In genomic region chr6:56875961-56876360, GRCh38 we compare ENCODE assay signal across 19 cellular contexts.
DNase-seq lines count a peak whose midpoint lies in the region; ATAC-seq, FAIRE-seq and TF ChIP-seq lines count a peak whose summit lies in the region.
"Had no signal": no experiment of that assay in that cellular context is flagged by ENCODE, and none has a peak within 500 bp of the region (broad histone marks: within the 10 kb centered on the region; RNA-seq: fewer than 3 reads in every experiment).

No MANE protein-coding gene starts in this region.

- DNase-seq in DMS53 (lab: John Stamatoyannopoulos, UW), result peak; percentile 52
- DNase-seq in DMS53 treated with DMSO at 0.1 percent for 48 hours (lab: John Stamatoyannopoulos, UW; ENCODE audit: unreplicated experiment), result no peak
- DNase-seq in RCC 7860 (ENCODE audit: low spot score), result peak; percentile 84
- peak; percentile 65 for DNase-seq in hepatocyte (ENCODE audit: low spot score)
- peak; percentile 57 for DNase-seq in transverse colon
- DNase-seq in Right ventricle myocardium superior, result no peak
- DNase-seq in glomerular visceral epithelial cell (ENCODE audit: extremely low spot score), result no peak
- DNase-seq in NOMO-1 (lab: John Stamatoyannopoulos, UW; ENCODE audit: unreplicated experiment in 2 of 2), result no peak
- DNase-seq: COR-L47, DMS79, GOT3, KBM-7, MM.1S, NCI-H1105, NCI-H1694 treated with DMSO at 0.1 percent for 48 hours, NCI-H446, SHP77 had no signal

- TF ChIP-seq EP300 in transverse colon (IDR thresholded peaks at IDR 0.05; ENCODE audit: low read depth), result no peak

- no peaks in the 10 kb centered on the region for H3K36me3 ChIP-seq in hepatocyte (replicated peaks; ENCODE audit: insufficient read depth, low read depth)
- H3K36me3 ChIP-seq in transverse colon, result no peaks in the 10 kb centered on the region

- TF ChIP-seq POLR2A in transverse colon (IDR thresholded peaks at IDR 0.05), result peak; percentile 39

- peak overlapping the region; percentile 68 for H3K27ac ChIP-seq in hepatocyte
- peak overlapping the region in 3 of 4 donors; percentile 28 to 39 (median 30) for H3K27ac ChIP-seq in transverse colon
- H3K27ac ChIP-seq: 22Rv1 had no signal

- H3K9me2 ChIP-seq in hepatocyte (replicated peaks; ENCODE audit: insufficient read depth), result no peaks in the 10 kb centered on the region

- in situ Hi-C loops in transverse colon (cut with MboI; ENCODE audit: low pct_ligation_motif_present in 1 of 4, low pct_unique_long_range_greater_than_20kb in 1 of 4, low sequenced_read_pairs in 3 of 4), result no loop called here

- ATAC-seq in Right ventricle myocardium superior (ENCODE audit: poor library complexity), result no peak

- H3K9me3 ChIP-seq in hepatocyte (ENCODE audit: low read depth) (no peaks in the 10 kb centered on the region), transverse colon (no peaks in the 10 kb centered on the region)

- peak; percentile 89 for FAIRE-seq in RCC 7860 (lab: Jason Lieb, UNC)
- FAIRE-seq: G401.6 had no signal

- intact Hi-C loops in transverse colon (cut with DNase I; ENCODE audit: low total_unique reads) (no loop called here), Right ventricle myocardium superior (cut with DNase I) (no loop called here)

- no peak for TF ChIP-seq CTCF in hepatocyte (IDR thresholded peaks at IDR 0.05; ENCODE audit: poor library complexity)
- TF ChIP-seq CTCF in transverse colon (IDR thresholded peaks at IDR 0.05), result no peak

- H3K27me3 ChIP-seq in hepatocyte, result no peaks in the 10 kb centered on the region
- no peaks in the 10 kb centered on the region for H3K27me3 ChIP-seq in transverse colon

- H3K79me2 ChIP-seq in hepatocyte, result no peaks in the 10 kb centered on the region

- H4K20me1 ChIP-seq in hepatocyte (ENCODE audit: insufficient read depth, poor library complexity, severe bottlenecking), result no peaks in the 10 kb centered on the region

- 88% methylated on average over 5 of the region's 5 CpGs for WGBS in hepatocyte (ENCODE audit: low lambda C conversion rate, missing lambda C conversion rate)
- WGBS in transverse colon (ENCODE audit: low coverage in 1 of 2), 2 donors, result 54 to 80% methylated on average over 5 of the region's 5 CpGs

- H3K4me1 ChIP-seq in hepatocyte (ENCODE audit: insufficient read depth) (no peaks in the 10 kb centered on the region), transverse colon (peaks cover 0 to 3% (median 0%) of the 10 kb centered on the region in 4 donors)

- H2AFZ ChIP-seq in hepatocyte, result no peak overlapping the region

- no peak overlapping the region for H3K4me2 ChIP-seq in hepatocyte

- H3K4me3 ChIP-seq in hepatocyte, result no peak overlapping the region
- peak overlapping the region in 1 of 4 donors; percentile 4 for H3K4me3 ChIP-seq in transverse colon

Comparison
In these comparisons a context has a peak if more than half of its experiments do, and no peak if none do; other contexts are left out.
1. DNase-seq: peak in DMS53 (single experiment), RCC 7860 (single experiment), hepatocyte (single experiment) and transverse colon (single experiment); none in DMS53 treated with DMSO at 0.1 percent for 48 hours (single experiment), Right ventricle myocardium superior (single experiment), glomerular visceral epithelial cell (single experiment) and NOMO-1 (0 of 2).